8 cellular contexts compared by ENCODE assay signal in the genomic region with DNA sequence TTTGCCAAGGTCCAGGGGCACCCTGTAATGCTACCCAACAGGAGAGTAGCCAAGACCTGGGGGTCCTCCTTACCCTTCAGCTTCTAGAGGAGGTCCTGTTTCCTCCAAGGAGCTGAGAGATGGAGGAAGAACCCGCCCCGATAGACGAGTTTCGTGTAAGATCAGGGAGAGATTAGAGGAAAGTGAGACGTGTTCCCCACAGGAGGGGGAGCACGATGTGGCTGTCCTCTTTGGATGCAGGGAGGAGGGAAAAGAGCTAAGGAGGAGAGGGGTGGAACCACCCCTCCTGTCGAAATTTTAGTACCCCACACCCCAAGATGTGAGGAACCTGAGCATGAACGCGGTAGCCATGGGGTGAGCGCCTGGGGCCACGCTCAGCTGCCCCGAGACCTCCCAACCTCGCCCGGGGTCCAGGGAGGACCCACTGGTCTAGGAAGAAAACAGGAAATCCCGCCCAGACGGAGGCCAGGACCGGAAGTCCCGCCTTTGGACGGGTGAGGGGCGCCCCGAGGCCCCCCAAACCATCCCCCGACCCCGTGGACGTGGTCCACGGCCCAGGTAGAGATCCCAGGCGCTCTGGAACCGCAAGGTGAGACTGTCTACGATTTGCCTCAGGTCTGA. TPM values are rescaled to one million over a fixed set of nuclear protein-coding genes. Genes with fewer than 3 reads are reported as not detected.
DNase-seq lines count a peak whose midpoint lies in the region; FAIRE-seq and TF ChIP-seq lines count a peak whose summit lies in the region.

No MANE protein-coding gene starts in this region.

- H3K4me1 ChIP-seq in A673 (ENCODE audit: insufficient read depth, low read length, poor library complexity, severe bottlenecking), result peaks cover 17% of the 10 kb centered on the region

- H3K36me3 Mint-ChIP-seq in progenitor cell of endocrine pancreas (ENCODE audit: insufficient read depth), result peaks cover 6% of the 10 kb centered on the region

- DNase-seq in A673 (ENCODE audit: low spot score) (peak; percentile 61), GM19239 (ENCODE audit: insufficient read length, low spot score) (no peak), OCI-M2 (lab: John Stamatoyannopoulos, UW; ENCODE audit: unreplicated experiment) (peak; percentile 11), cardiac septum (ENCODE audit: low spot score) (peak; percentile 86), progenitor cell of endocrine pancreas (ENCODE audit: low spot score, unreplicated experiment) (peak; percentile 41), GM13977 (ENCODE audit: low spot score) (no peak), NCI-H187 treated with DMSO at 0.1 percent for 48 hours (lab: John Stamatoyannopoulos, UW) (no peak)
- peak; percentile 41 to 51 (median 46) for DNase-seq in activated naive CD4-positive, alpha-beta T cell (lab: John Stamatoyannopoulos, UW)

- H3K4me1 Mint-ChIP-seq in progenitor cell of endocrine pancreas (ENCODE audit: low read depth), result peaks cover 14% of the 10 kb centered on the region

- peak overlapping the region; percentile 95 for H3K4me3 ChIP-seq in A673 (ENCODE audit: low read depth, low read length, poor library complexity, severe bottlenecking)

- TSS peak; percentile 61 for BruUV-seq in A673 (replicated peaks; lab: Mats Ljungman, UMichigan)

- H3K27ac Mint-ChIP-seq in progenitor cell of endocrine pancreas, result no peak overlapping the region

- peak overlapping the region; percentile 99 for H3K27ac ChIP-seq in A673 (ENCODE audit: low read depth, low read length, poor library complexity, severe bottlenecking)

- CTCF ChIA-PET in A673 (lab: Charles Lee), result interaction anchor here (0.6 kb wide), 1 partner anchor 11 kb away, joined by 10 read pairs; no protein-coding TSS in a partner anchor

- intact Hi-C loops in A673 (cut with micrococcal nuclease; ENCODE audit: unreplicated experiment), result loop anchor here (10.0 kb wide), 1 partner anchor 381 kb away; the partner anchor contains the start of gene RPS11
- intact Hi-C loops in cardiac septum (cut with DNase I), result loop anchor here (5.0 to 10.0 kb wide), 3 partner anchors 109 to 381 kb away; partner anchors contain the start of genes AP2A1, RPS11, VRK3 and ZNF473

- in situ Hi-C loops in GM13977 (cut with MboI; ENCODE audit: low pct_unique_long_range_greater_than_20kb, low sequenced_read_pairs, unreplicated experiment), result no loop called here

- TF ChIP-seq CTCF in A673 (conservative IDR thresholded peaks at IDR 0.05; ENCODE audit: low read depth, low read length) (no peak), progenitor cell of endocrine pancreas (IDR thresholded peaks at IDR 0.05; ENCODE audit: unreplicated experiment) (no peak), GM13977 (IDR thresholded peaks at IDR 0.05; ENCODE audit: extremely low read depth, insufficient read depth, missing control alignments) (no peak)

- H3K9me3 Mint-ChIP-seq in progenitor cell of endocrine pancreas (ENCODE audit: low read depth), result no peaks in the 10 kb centered on the region

- POLR2A ChIA-PET in A673 (lab: Charles Lee; ENCODE audit: low non-redundant PET), result interaction anchor here (0.5 to 1.0 kb wide), 4 partner anchors 11 to 883 kb away, joined by 3 to 8 read pairs (median 5); partner anchors contain the start of genes GYS1 and RUVBL2

- no peaks in the 10 kb centered on the region for H3K9me3 ChIP-seq in A673 (ENCODE audit: low read depth, low read length, poor library complexity, severe bottlenecking)

- H3K27me3 Mint-ChIP-seq in progenitor cell of endocrine pancreas, result no peaks in the 10 kb centered on the region

- peaks cover 20% of the 10 kb centered on the region for H3K36me3 ChIP-seq in A673 (ENCODE audit: insufficient read depth, low read length, poor library complexity, severe bottlenecking)

- FAIRE-seq in GM19239 (lab: Jason Lieb, UNC), result peak; percentile 71

- no peak overlapping the region for H3K4me3 Mint-ChIP-seq in progenitor cell of endocrine pancreas (ENCODE audit: low read depth)

- no peaks in the 10 kb centered on the region for H3K27me3 ChIP-seq in A673 (replicated peaks; ENCODE audit: insufficient read depth, low read depth, low read length, poor library complexity)

RNA-seq across cellular contexts. Expression of gene AKT1S1, which starts 1.2 kb away (rescaled TPM):
- total RNA-seq in A673 (2021) (80.3 and 81.5 TPM in 2 replicates), cardiac septum (35.8 TPM), progenitor cell of endocrine pancreas (41.5 and 48.8 TPM in 2 replicates)

RNA-seq across cellular contexts. Expression of gene TBC1D17, which starts 1.6 kb away (rescaled TPM):
- total RNA-seq in A673 (2021), result 35.1 and 40.0 TPM in 2 replicates
- total RNA-seq in cardiac septum, result 48.0 TPM
- 44.6 and 45.4 TPM in 2 replicates for total RNA-seq in progenitor cell of endocrine pancreas

RNA-seq across cellular contexts. Expression of gene PNKP, which starts 8.5 kb away (rescaled TPM):
- 122 and 130 TPM in 2 replicates for total RNA-seq in A673 (2021)
- total RNA-seq in cardiac septum, result 49.5 TPM
- total RNA-seq in progenitor cell of endocrine pancreas, result 137 and 144 TPM in 2 replicates

RNA-seq across cellular contexts. Expression of gene IL4I1, which starts 20.8 kb away (rescaled TPM):
- total RNA-seq in A673 (2021), result 1.3 TPM in 2 replicates
- total RNA-seq in cardiac septum, result 1.2 TPM
- 0.24 and 0.40 TPM in 2 replicates for total RNA-seq in progenitor cell of endocrine pancreas

RNA-seq across cellular contexts. Expression of gene PTOV1, which starts 25.0 kb away (rescaled TPM):
- total RNA-seq in A673 (2021) (331 and 356 TPM in 2 replicates), cardiac septum (95.8 TPM), progenitor cell of endocrine pancreas (518 and 564 TPM in 2 replicates)

Comparison
In these comparisons a context has a peak if more than half of its experiments do, and no peak if none do; other contexts are left out.
1. DNase-seq: peak in A673 (single experiment), OCI-M2 (single experiment), activated naive CD4-positive, alpha-beta T cell (4 of 4), cardiac septum (single experiment) and progenitor cell of endocrine pancreas (single experiment); none in GM19239 (single experiment), GM13977 (single experiment) and NCI-H187 treated with DMSO at 0.1 percent for 48 hours (single experiment).